17 cellular contexts compared by ENCODE assay signal in genomic region chr6:73156793-73157767, GRCh38.
"Had no signal": no experiment of that assay in that cellular context is flagged by ENCODE, and none has a peak within 500 bp of the region (broad histone marks: within the 10 kb centered on the region; RNA-seq: fewer than 3 reads in every experiment).

No MANE protein-coding gene starts in this region.

- DNase-seq: activated CD4-positive, alpha-beta T cell treated with anti-CD3 and anti-CD28 coated beads, Interleukin-2, amount 10 ng/mL, durations not matched to agents 7 days and 5 days; activated CD4-positive, CD25-positive, alpha-beta regulatory T cell treated with anti-CD3 and anti-CD28 coated beads, Interleukin-2, amount 50 U/mL, for 72 hours; activated CD8-positive, alpha-beta T cell treated with anti-CD3 and anti-CD28 coated beads for 36 hours; activated naive CD4-positive, alpha-beta T cell treated with Interleukin-2 at 50 U/mL for 16 hours; activated T-cell treated with anti-CD3 and anti-CD28 coated beads, Interleukin-2, amount 50 U/mL, for 48 hours; brain microvascular endothelial cell; cortex of kidney; effector memory CD8-positive, alpha-beta T cell; erythroblast; head of caudate nucleus; hippocampal formation; immature natural killer cell; mucosa of descending colon; ovary; right lobe of liver; stimulated activated CD4-positive, alpha-beta T cell treated with anti-CD3 and anti-CD28 coated beads, Interleukin-4, amount 100 ng/mL, for 24 hours; T-helper 17 cell had no signal
